2 cellular contexts compared by ENCODE assay signal in genomic region chr1:1399870-1400575, GRCh38.
TF ChIP-seq lines count a peak whose summit lies in the region.

No MANE protein-coding gene starts in this region.

TF ChIP-seq in Ishikawa, 13 proteins besides CTCF, POLR2A, EP300 and RAD21:
- TF ChIP-seq YY1 (IDR thresholded peaks at IDR 0.05; ENCODE audit: low read depth) (0 out of 2 replicates have a peak, but pooled peaks have one; percentile 26), CEBPB (IDR thresholded peaks at IDR 0.05) (no peak)

TF ChIP-seq in GM12878, 131 proteins besides CTCF, POLR2A, EP300 and RAD21:
- TF ChIP-seq PRDM15 (CRISPR knock-in tag; IDR thresholded peaks at IDR 0.05) (no peak), RBBP5 (conservative IDR thresholded peaks at IDR 0.05) (no peak), SPI1 (IDR thresholded peaks at IDR 0.05; ENCODE audit: borderline replicate concordance, insufficient read depth, low read depth, low read length) (no peak), CBX3 (IDR thresholded peaks at IDR 0.05; ENCODE audit: borderline replicate concordance, low read depth) (no peak), HDAC2 (IDR thresholded peaks at IDR 0.05) (no peak), POLR2AphosphoS5 (IDR thresholded peaks at IDR 0.05; ENCODE audit: low read length) (peak; percentile 65), POLR2AphosphoS2 (IDR thresholded peaks at IDR 0.05; ENCODE audit: low read depth, low read length) (peak; percentile 43), LARP7 (IDR thresholded peaks at IDR 0.05) (0 out of 2 replicates have a peak, but pooled peaks have one; percentile 26), SKIL (IDR thresholded peaks at IDR 0.05; ENCODE audit: low read depth, poor library complexity, severe bottlenecking) (no peak), KDM1A (IDR thresholded peaks at IDR 0.05; ENCODE audit: borderline replicate concordance) (no peak), BCL11A (IDR thresholded peaks at IDR 0.05; ENCODE audit: low read depth, low read length) (no peak), YY1 (IDR thresholded peaks at IDR 0.05; ENCODE audit: low read depth, low read length) (no peak; the same call in 1 of the 2 replicates), CUX1 (IDR thresholded peaks at IDR 0.05; ENCODE audit: insufficient replicate concordance, low read depth, low read length) (no peak), MYB (IDR thresholded peaks at IDR 0.05; ENCODE audit: borderline replicate concordance, low read depth, low read length) (no peak), MLLT1 (IDR thresholded peaks at IDR 0.05) (0 out of 2 replicates have a peak, but pooled peaks have one; percentile 16), BRCA1 (IDR thresholded peaks at IDR 0.05; ENCODE audit: low read depth, low read length) (no peak), NFIC (IDR thresholded peaks at IDR 0.05; ENCODE audit: low read depth, low read length) (no peak), IKZF2 (IDR thresholded peaks at IDR 0.05) (no peak), SUZ12 (IDR thresholded peaks at IDR 0.05; ENCODE audit: unreplicated experiment) (no peak), POU2F2 (IDR thresholded peaks at IDR 0.05; ENCODE audit: borderline replicate concordance, low read depth, low read length) (0 out of 3 replicates have a peak, but pooled peaks have one; percentile 28), SMAD1 (IDR thresholded peaks at IDR 0.05; ENCODE audit: low read depth, partially characterized antibody) (no peak), ATF3 (IDR thresholded peaks at IDR 0.05; ENCODE audit: borderline replicate concordance, extremely low read depth, low read depth, low read length) (no peak), ZSCAN29 (IDR thresholded peaks at IDR 0.05) (no peak), ATF2 (IDR thresholded peaks at IDR 0.05; ENCODE audit: low read length) (no peak)
- TF ChIP-seq, protein P1, sequence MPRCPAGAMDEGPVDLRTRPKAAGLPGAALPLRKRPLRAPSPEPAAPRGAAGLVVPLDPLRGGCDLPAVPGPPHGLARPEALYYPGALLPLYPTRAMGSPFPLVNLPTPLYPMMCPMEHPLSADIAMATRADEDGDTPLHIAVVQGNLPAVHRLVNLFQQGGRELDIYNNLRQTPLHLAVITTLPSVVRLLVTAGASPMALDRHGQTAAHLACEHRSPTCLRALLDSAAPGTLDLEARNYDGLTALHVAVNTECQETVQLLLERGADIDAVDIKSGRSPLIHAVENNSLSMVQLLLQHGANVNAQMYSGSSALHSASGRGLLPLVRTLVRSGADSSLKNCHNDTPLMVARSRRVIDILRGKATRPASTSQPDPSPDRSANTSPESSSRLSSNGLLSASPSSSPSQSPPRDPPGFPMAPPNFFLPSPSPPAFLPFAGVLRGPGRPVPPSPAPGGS (IDR thresholded peaks at IDR 0.05; ENCODE audit: borderline replicate concordance, insufficient read depth, low read depth, low read length, poor library complexity, severe bottlenecking): peak; percentile 18
- TF ChIP-seq, protein P2, sequence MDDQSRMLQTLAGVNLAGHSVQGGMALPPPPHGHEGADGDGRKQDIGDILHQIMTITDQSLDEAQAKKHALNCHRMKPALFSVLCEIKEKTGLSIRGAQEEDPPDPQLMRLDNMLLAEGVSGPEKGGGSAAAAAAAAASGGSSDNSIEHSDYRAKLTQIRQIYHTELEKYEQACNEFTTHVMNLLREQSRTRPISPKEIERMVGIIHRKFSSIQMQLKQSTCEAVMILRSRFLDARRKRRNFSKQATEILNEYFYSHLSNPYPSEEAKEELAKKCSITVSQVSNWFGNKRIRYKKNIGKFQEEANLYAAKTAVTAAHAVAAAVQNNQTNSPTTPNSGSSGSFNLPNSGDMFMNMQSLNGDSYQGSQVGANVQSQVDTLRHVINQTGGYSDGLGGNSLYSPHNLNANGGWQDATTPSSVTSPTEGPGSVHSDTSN (IDR thresholded peaks at IDR 0.05; ENCODE audit: insufficient replicate concordance, low read depth, low read length): peak; percentile 31
- TF ChIP-seq, protein P3, sequence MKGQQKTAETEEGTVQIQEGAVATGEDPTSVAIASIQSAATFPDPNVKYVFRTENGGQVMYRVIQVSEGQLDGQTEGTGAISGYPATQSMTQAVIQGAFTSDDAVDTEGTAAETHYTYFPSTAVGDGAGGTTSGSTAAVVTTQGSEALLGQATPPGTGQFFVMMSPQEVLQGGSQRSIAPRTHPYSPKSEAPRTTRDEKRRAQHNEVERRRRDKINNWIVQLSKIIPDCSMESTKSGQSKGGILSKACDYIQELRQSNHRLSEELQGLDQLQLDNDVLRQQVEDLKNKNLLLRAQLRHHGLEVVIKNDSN (IDR thresholded peaks at IDR 0.05; ENCODE audit: borderline replicate concordance, extremely low read length, insufficient read depth, low read depth, low read length): no peak
